1 cellular context compared by ENCODE assay signal in genomic region chr1:162856260-162856659, GRCh38.
A peak's percentile ranks its signal among the peaks of the same experiment; 100 is the strongest.
TF ChIP-seq lines count a peak whose summit lies in the region.

No MANE protein-coding gene starts in this region.

TF ChIP-seq in HEK293, 187 proteins besides CTCF, POLR2A, EP300 and RAD21 (continued from another document):
- TF ChIP-seq TSHZ1 (tag by site-specific recombination; IDR thresholded peaks at IDR 0.05; ENCODE audit: borderline replicate concordance) (no peak), ZNF239 (tag by site-specific recombination; IDR thresholded peaks at IDR 0.05) (0 out of 2 replicates have a peak, but pooled peaks have one; percentile 22), ZNF654 (tag by site-specific recombination; IDR thresholded peaks at IDR 0.05; ENCODE audit: low read depth) (no peak), SP3 (tag by site-specific recombination; IDR thresholded peaks at IDR 0.05) (no peak), ZXDB (tag by site-specific recombination; IDR thresholded peaks at IDR 0.05) (peak; percentile 83)
